1 cellular context compared by ENCODE assay signal in the genomic region with DNA sequence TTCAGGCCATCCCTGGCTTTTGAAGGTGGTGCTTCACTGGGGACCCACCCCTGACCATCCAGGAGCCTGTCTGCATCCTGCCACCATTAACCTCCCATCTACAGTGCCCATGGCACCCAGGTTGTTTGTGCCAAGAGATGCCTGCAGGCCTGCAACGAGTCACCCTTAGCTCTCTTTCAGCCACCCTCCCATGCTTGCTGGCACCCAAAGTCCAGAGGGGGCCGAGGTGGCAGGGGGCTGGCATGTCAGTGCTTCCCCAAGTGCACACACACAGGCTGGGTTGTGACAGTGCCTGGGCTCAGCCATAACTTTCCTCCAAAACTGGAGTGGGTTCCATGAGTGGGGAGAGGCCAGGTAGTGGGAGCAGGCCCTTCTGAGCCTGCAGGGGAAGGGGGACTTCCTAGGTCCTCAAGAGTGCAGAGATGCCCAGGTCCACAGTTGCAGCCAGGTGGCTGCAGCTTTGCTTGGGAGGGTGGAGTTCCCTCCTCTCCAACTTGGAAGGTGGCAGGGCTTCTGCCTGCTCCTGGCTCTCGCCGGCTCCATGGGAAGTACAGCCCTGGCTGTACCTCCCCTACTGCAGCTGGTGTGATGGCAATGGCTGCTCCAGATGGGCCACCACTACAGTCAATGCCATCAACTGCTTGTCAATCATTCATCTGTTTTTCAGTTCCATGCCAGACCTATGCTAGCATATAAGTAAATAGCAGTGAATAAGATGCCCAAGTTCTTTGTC.
TF ChIP-seq lines count a peak whose summit lies in the region.

No MANE protein-coding gene starts in this region.

TF ChIP-seq in H1, 55 proteins besides CTCF, POLR2A, EP300 and RAD21:
- TF ChIP-seq CBX8 (IDR thresholded peaks at IDR 0.05; ENCODE audit: borderline replicate concordance, low read depth, low read length) (no peak), HDAC6 (IDR thresholded peaks at IDR 0.05; ENCODE audit: low read depth, low read length) (no peak)
TF ChIP-seq in H1: peak in this region for 0.
